Comparison of ENCODE assay signal across 1 cellular context in the genomic region with DNA sequence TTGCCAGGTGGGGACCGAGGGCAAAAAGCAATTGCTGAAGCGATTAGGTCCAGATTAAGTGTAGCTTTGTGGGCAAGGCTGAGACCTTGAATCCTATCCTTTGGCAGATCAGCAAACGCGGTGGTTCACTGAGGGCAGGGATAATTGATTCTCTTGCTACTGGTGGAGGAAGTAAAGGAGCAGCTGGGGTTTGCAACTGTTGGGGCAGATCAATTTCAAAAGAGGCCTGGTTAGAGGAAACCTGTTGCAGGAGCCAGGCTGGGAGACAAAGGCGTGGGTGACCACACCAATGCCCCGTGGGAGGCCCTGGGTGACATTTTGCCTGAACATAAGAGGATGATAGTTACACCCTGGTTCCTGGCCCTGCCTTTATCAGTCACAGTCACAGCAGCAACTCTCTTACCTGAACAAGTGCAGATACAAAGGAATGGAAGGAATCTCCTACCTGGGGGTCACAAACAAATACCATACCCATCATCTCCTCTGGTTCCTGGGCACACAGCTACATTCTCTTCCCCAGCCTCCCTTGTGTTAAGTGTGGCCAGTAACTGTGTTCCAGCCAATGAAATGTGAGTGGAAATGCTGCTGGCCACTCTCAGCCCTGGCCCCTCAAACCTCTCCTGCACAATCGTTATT.
TF ChIP-seq lines count a peak whose summit lies in the region.

No MANE protein-coding gene starts in this region.

TF ChIP-seq in K562, 482 proteins besides CTCF, POLR2A, EP300 and RAD21:
- TF ChIP-seq TAF1 (IDR thresholded peaks at IDR 0.05; ENCODE audit: control insufficient read depth, extremely low read depth, insufficient read depth, low read length, severe bottlenecking) (no peak), CREB5 (CRISPR knock-in tag; IDR thresholded peaks at IDR 0.05) (no peak), PTBP1 (IDR thresholded peaks at IDR 0.05; ENCODE audit: low read depth, low read length) (no peak), HNRNPLL (IDR thresholded peaks at IDR 0.05; ENCODE audit: low read depth, low read length, poor library complexity, severe bottlenecking) (no peak), ZNF79 (CRISPR knock-in tag; IDR thresholded peaks at IDR 0.05; ENCODE audit: low read depth) (no peak), COPS2 (conservative IDR thresholded peaks at IDR 0.05) (no peak), ZNF232 (CRISPR knock-in tag; IDR thresholded peaks at IDR 0.05) (no peak), NR1H2 (CRISPR knock-in tag; IDR thresholded peaks at IDR 0.05) (no peak), ZNF347 (CRISPR knock-in tag; IDR thresholded peaks at IDR 0.05; ENCODE audit: low read depth) (no peak), GABPB2 (CRISPR knock-in tag; conservative IDR thresholded peaks at IDR 0.05) (no peak), MTA3 (IDR thresholded peaks at IDR 0.05; ENCODE audit: borderline replicate concordance) (no peak), ZNF57 (CRISPR knock-in tag; IDR thresholded peaks at IDR 0.05) (no peak), E2F3 (CRISPR knock-in tag; IDR thresholded peaks at IDR 0.05) (no peak), BRD9 (IDR thresholded peaks at IDR 0.05; ENCODE audit: low read depth, partially characterized antibody) (no peak), RBM25 (IDR thresholded peaks at IDR 0.05; ENCODE audit: low read depth, low read length, severe bottlenecking) (no peak), PHTF2 (CRISPR knock-in tag; IDR thresholded peaks at IDR 0.05) (no peak), ZNF778 (CRISPR knock-in tag; IDR thresholded peaks at IDR 0.05) (no peak), TFAP4 (CRISPR knock-in tag; IDR thresholded peaks at IDR 0.05; ENCODE audit: borderline replicate concordance) (no peak), CBFB (CRISPR knock-in tag; IDR thresholded peaks at IDR 0.05) (no peak), CHCHD3 (CRISPR knock-in tag; IDR thresholded peaks at IDR 0.05) (no peak)
